In the genomic region with DNA sequence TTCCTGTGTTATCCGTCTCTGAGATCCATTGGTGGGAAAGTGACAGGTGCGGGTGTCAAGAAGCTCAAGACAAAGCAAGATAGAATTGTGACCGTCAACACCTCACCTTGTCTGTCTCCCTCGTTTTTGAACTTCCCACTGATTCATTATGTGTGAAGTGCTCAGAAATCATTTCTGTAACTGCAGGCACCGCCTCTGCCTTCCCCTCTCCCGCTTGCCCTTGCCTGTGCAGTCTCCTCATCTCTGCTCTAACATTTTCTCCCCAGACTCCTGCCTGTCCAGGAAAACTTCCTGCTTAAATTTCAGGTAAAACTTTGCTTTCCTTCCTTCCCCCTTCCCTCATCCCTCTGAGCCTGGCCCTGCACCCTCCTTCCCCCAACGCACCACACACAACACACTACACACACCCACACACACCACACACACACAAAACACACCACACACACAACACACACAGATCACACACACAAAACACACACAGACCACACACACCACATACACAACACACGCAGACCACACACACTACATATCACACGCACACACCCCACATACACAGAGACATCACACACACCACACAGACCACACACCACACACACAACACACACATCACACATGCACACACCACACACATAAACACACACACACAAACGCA, we compare ENCODE assay signal across 2 cellular contexts.
A peak's percentile ranks its signal among the peaks of the same experiment; 100 is the strongest.
TF ChIP-seq lines count a peak whose summit lies in the region.

No MANE protein-coding gene starts in this region.

TF ChIP-seq in HEK293, 187 proteins besides CTCF, POLR2A, EP300 and RAD21 (continues in another document):
- TF ChIP-seq, protein P1, sequence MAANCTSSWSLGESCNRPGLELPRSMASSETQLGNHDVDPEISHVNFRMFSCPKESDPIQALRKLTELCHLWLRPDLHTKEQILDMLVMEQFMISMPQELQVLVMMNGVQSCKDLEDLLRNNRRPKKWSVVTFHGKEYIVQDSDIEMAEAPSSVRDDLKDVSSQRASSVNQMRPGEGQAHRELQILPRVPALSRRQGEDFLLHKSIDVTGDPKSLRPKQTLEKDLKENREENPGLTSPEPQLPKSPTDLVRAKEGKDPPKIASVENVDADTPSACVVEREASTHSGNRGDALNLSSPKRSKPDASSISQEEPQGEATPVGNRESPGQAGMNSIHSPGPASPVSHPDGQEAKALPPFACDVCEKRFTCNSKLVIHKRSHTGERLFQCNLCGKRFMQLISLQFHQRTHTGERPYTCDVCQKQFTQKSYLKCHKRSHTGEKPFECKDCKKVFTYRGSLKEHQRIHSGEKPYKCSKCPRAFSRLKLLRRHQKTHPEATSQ (tag by site-specific recombination; IDR thresholded peaks at IDR 0.05) = no peak
- TF ChIP-seq ZNF223 (tag by site-specific recombination; IDR thresholded peaks at IDR 0.05) (no peak), ZNF239 (tag by site-specific recombination; IDR thresholded peaks at IDR 0.05) (peak; percentile 60; the same call in 1 of the 2 replicates), ZNF561 (tag by site-specific recombination; IDR thresholded peaks at IDR 0.05; ENCODE audit: borderline replicate concordance) (no peak), ZNF16 (tag by site-specific recombination; IDR thresholded peaks at IDR 0.05; ENCODE audit: low read depth) (no peak), ZNF785 (tag by site-specific recombination; IDR thresholded peaks at IDR 0.05) (0 out of 2 replicates have a peak, but pooled peaks have one; percentile 20), ZNF776 (tag by site-specific recombination; IDR thresholded peaks at IDR 0.05; ENCODE audit: borderline replicate concordance) (no peak), ZNF600 (tag by site-specific recombination; IDR thresholded peaks at IDR 0.05) (no peak), ZNF423 (tag by site-specific recombination; IDR thresholded peaks at IDR 0.05) (no peak), ZNF585B (tag by site-specific recombination; IDR thresholded peaks at IDR 0.05) (no peak)
- TF ChIP-seq, protein P2, sequence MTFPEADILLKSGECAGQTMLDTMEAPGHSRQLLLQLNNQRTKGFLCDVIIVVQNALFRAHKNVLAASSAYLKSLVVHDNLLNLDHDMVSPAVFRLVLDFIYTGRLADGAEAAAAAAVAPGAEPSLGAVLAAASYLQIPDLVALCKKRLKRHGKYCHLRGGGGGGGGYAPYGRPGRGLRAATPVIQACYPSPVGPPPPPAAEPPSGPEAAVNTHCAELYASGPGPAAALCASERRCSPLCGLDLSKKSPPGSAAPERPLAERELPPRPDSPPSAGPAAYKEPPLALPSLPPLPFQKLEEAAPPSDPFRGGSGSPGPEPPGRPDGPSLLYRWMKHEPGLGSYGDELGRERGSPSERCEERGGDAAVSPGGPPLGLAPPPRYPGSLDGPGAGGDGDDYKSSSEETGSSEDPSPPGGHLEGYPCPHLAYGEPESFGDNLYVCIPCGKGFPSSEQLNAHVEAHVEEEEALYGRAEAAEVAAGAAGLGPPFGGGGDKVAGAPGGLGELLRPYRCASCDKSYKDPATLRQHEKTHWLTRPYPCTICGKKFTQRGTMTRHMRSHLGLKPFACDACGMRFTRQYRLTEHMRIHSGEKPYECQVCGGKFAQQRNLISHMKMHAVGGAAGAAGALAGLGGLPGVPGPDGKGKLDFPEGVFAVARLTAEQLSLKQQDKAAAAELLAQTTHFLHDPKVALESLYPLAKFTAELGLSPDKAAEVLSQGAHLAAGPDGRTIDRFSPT (tag by site-specific recombination; IDR thresholded peaks at IDR 0.05) = no peak
- TF ChIP-seq, protein P3, sequence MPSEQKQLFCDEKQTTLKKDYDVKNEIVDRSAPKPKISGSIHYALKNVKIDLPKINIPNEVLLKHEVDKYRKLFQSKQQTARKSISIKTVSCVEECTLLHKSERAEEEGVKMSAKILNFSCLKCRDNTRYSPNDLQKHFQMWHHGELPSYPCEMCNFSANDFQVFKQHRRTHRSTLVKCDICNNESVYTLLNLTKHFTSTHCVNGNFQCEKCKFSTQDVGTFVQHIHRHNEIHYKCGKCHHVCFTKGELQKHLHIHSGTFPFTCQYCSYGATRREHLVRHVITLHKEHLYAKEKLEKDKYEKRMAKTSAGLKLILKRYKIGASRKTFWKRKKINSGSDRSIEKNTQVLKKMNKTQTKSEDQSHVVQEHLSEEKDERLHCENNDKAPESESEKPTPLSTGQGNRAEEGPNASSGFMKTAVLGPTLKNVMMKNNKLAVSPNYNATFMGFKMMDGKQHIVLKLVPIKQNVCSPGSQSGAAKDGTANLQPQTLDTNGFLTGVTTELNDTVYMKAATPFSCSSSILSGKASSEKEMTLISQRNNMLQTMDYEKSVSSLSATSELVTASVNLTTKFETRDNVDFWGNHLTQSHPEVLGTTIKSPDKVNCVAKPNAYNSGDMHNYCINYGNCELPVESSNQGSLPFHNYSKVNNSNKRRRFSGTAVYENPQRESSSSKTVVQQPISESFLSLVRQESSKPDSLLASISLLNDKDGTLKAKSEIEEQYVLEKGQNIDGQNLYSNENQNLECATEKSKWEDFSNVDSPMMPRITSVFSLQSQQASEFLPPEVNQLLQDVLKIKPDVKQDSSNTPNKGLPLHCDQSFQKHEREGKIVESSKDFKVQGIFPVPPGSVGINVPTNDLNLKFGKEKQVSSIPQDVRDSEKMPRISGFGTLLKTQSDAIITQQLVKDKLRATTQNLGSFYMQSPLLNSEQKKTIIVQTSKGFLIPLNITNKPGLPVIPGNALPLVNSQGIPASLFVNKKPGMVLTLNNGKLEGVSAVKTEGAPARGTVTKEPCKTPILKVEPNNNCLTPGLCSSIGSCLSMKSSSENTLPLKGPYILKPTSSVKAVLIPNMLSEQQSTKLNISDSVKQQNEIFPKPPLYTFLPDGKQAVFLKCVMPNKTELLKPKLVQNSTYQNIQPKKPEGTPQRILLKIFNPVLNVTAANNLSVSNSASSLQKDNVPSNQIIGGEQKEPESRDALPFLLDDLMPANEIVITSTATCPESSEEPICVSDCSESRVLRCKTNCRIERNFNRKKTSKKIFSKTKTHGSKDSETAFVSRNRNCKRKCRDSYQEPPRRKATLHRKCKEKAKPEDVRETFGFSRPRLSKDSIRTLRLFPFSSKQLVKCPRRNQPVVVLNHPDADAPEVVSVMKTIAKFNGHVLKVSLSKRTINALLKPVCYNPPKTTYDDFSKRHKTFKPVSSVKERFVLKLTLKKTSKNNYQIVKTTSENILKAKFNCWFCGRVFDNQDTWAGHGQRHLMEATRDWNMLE (tag by site-specific recombination; conservative IDR thresholded peaks at IDR 0.05; ENCODE audit: low read depth) = no peak
- TF ChIP-seq, protein P4, sequence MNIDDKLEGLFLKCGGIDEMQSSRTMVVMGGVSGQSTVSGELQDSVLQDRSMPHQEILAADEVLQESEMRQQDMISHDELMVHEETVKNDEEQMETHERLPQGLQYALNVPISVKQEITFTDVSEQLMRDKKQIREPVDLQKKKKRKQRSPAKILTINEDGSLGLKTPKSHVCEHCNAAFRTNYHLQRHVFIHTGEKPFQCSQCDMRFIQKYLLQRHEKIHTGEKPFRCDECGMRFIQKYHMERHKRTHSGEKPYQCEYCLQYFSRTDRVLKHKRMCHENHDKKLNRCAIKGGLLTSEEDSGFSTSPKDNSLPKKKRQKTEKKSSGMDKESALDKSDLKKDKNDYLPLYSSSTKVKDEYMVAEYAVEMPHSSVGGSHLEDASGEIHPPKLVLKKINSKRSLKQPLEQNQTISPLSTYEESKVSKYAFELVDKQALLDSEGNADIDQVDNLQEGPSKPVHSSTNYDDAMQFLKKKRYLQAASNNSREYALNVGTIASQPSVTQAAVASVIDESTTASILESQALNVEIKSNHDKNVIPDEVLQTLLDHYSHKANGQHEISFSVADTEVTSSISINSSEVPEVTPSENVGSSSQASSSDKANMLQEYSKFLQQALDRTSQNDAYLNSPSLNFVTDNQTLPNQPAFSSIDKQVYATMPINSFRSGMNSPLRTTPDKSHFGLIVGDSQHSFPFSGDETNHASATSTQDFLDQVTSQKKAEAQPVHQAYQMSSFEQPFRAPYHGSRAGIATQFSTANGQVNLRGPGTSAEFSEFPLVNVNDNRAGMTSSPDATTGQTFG (tag by site-specific recombination; IDR thresholded peaks at IDR 0.05; ENCODE audit: borderline replicate concordance) = 0 out of 2 replicates have a peak, but pooled peaks have one; percentile 20

TF ChIP-seq in GM12878, 131 proteins besides CTCF, POLR2A, EP300 and RAD21:
- TF ChIP-seq RAD51 (IDR thresholded peaks at IDR 0.05) (no peak), FOS (IDR thresholded peaks at IDR 0.05; ENCODE audit: borderline replicate concordance, extremely low read depth, insufficient read length) (no peak), SPI1 (IDR thresholded peaks at IDR 0.05; ENCODE audit: borderline replicate concordance, insufficient read depth, low read depth, low read length) (no peak), ZNF622 (IDR thresholded peaks at IDR 0.05) (no peak), PAX8 (IDR thresholded peaks at IDR 0.05) (no peak), MTA2 (IDR thresholded peaks at IDR 0.05; ENCODE audit: low read depth) (no peak)
